Comparison of ENCODE assay signal across 8 cellular contexts in genomic region chr2:217434183-217434620, GRCh38.
DNase-seq lines count a peak whose midpoint lies in the region; ATAC-seq and TF ChIP-seq lines count a peak whose summit lies in the region.

No MANE protein-coding gene starts in this region.

- no peaks in the 10 kb centered on the region for H3K36me3 Mint-ChIP-seq in Caco-2 (ENCODE audit: insufficient read depth, unreplicated experiment)

- TF ChIP-seq CTCF in Caco-2 (IDR thresholded peaks at IDR 0.05; ENCODE audit: insufficient read depth in 1 of 2, low read depth in 1 of 2, low read length in 1 of 2, severe bottlenecking in 1 of 2, unreplicated experiment in 1 of 2) = no peak

- no peaks in the 10 kb centered on the region for H3K9me3 ChIP-seq in Caco-2

- H3K4me1 Mint-ChIP-seq in Caco-2 (ENCODE audit: low read depth, unreplicated experiment) = peaks cover 27% of the 10 kb centered on the region

- intact Hi-C loops in Caco-2 (cut with micrococcal nuclease; ENCODE audit: unreplicated experiment) = no loop called here

- no peak overlapping the region for H3K27ac Mint-ChIP-seq in Caco-2 (ENCODE audit: unreplicated experiment)

- no peaks in the 10 kb centered on the region for H3K9me3 Mint-ChIP-seq in Caco-2 (ENCODE audit: unreplicated experiment)

- BruUV-seq in Caco-2 (replicated peaks; lab: Mats Ljungman, UMichigan) = no TSS peak

- H3K4me1 ChIP-seq in Caco-2 = peaks cover 14% of the 10 kb centered on the region

- peak; percentile 99 for ATAC-seq in GM19328 (IDR thresholded peaks at IDR 0.05; ENCODE audit: unreplicated experiment)
- peak; percentile 96 for ATAC-seq in HG03175 (IDR thresholded peaks at IDR 0.05; ENCODE audit: unreplicated experiment)

- no peaks in the 10 kb centered on the region for H3K27me3 Mint-ChIP-seq in Caco-2 (ENCODE audit: insufficient read depth, unreplicated experiment)

- H3K36me3 ChIP-seq in Caco-2 (ENCODE audit: control insufficient read depth, insufficient read depth, low read length) = no peaks in the 10 kb centered on the region

- POLR2A ChIA-PET in Caco-2 (lab: Charles Lee) = no interaction called here

- H3K27me3 ChIP-seq in Caco-2 (replicated peaks; ENCODE audit: control insufficient read depth, insufficient read depth, low read length) = no peaks in the 10 kb centered on the region

- no peak overlapping the region for H3K4me3 Mint-ChIP-seq in Caco-2 (ENCODE audit: unreplicated experiment)

- DNase-seq in Caco-2 (peak; percentile 65 to 75), NCI-H2227 treated with DMSO at 0.1 percent for 48 hours (lab: John Stamatoyannopoulos, UW) (peak; percentile 98), germinal center (ENCODE audit: low spot score) (peak; percentile 46), non-pigmented ciliary epithelial cell (ENCODE audit: low read depth) (peak; percentile 95)
- DNase-seq in activated CD8-positive, alpha-beta memory T cell treated with anti-CD3 and anti-CD28 coated beads, Interleukin-2, amount 50 U/mL, for 48 hours = peak; percentile 57
- no peak for DNase-seq in activated effector memory CD4-positive, alpha-beta T cell treated with anti-CD3 and anti-CD28 coated beads, Interleukin-2, amount 50 U/mL, for 16 hours

- no peak overlapping the region for H3K4me3 ChIP-seq in Caco-2 (ENCODE audit: low read depth, low read length)

- CTCF ChIA-PET in Caco-2 (lab: Charles Lee) = no interaction called here
